1 cellular context compared by ENCODE assay signal in genomic region chr1:87092852-87093251, GRCh38.
TF ChIP-seq lines count a peak whose summit lies in the region.

No MANE protein-coding gene starts in this region.

TF ChIP-seq in HepG2, 621 proteins besides CTCF, POLR2A, EP300 and RAD21 (continued from another document):
- no peak for TF ChIP-seq BRF2 (CRISPR knock-in tag; IDR thresholded peaks at IDR 0.05)
- TF ChIP-seq MAFK (conservative IDR thresholded peaks at IDR 0.05 in 1 of 2, IDR thresholded peaks at IDR 0.05 in 1 of 2; ENCODE audit: low read length in 2 of 2): peak; percentile 86 to 94
- no peak for TF ChIP-seq SRY (CRISPR knock-in tag; IDR thresholded peaks at IDR 0.05)
TF ChIP-seq in HepG2: peak in this region for 2.
